In the genomic region with DNA sequence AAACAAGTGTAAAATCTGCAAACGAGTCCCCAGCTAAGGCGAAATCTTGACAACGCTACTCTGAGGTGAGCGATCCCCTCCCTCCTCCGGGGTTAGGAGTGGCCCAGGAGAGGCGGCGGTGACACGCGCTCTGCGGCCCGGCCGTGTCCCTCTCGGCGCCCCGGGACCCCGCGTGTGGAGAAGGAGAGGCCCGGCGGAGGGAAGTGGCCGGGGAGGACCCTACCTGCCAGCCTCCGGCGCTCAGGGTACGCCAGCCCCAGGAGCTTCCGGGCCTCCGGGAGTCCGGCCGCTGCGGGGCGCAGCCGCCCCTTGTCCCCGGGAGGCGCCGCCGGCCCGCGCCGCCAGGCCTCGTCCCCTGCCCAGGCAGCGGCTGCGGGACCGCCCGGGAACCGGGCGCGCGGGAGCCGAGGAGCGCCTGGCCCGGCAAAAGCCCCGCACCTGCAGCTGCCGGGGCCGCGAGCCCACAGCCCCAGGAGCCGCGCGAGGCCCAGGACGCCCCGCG, we compare ENCODE assay signal across 7 cellular contexts. TPM values are rescaled to one million over a fixed set of nuclear protein-coding genes. Genes with fewer than 3 reads are reported as not detected.
DNase-seq lines count a peak whose midpoint lies in the region; ATAC-seq, FAIRE-seq and TF ChIP-seq lines count a peak whose summit lies in the region.

No MANE protein-coding gene starts in this region.

- TF ChIP-seq CTCF in LNCaP clone FGC (IDR thresholded peaks at IDR 0.05; ENCODE audit: control insufficient read depth, extremely low read depth, insufficient read depth) (peak; percentile 39), endodermal cell (conservative IDR thresholded peaks at IDR 0.05) (no peak), mesothelial cell of epicardium (IDR thresholded peaks at IDR 0.05; ENCODE audit: unreplicated experiment) (no peak)
- TF ChIP-seq CTCF in activated CD8-positive, alpha-beta T cell treated with anti-CD3 and anti-CD28 coated beads for 36 hours (IDR thresholded peaks at IDR 0.05) = no peak

- H3K9me3 ChIP-seq in endodermal cell (ENCODE audit: control insufficient read depth, low read length) = no peaks in the 10 kb centered on the region

- no peak overlapping the region for H3K27ac ChIP-seq in endodermal cell (ENCODE audit: low read depth, low read length)

- peak overlapping the region; percentile 49 for H3K9ac ChIP-seq in endodermal cell (ENCODE audit: extremely low read depth, low read length, poor library complexity, severe bottlenecking)

- POLR2A ChIA-PET in activated CD8-positive, alpha-beta T cell treated with anti-CD3 and anti-CD28 coated beads for 36 hours (lab: Charles Lee) = interaction anchor here (0.7 to 2.8 kb wide), 5 partner anchors 50 to 191 kb away, joined by 3 to 26 read pairs (median 5); partner anchors contain the start of genes NUP133, TAF5L and URB2

- DNase-seq in GM12892 (ENCODE audit: insufficient read length) (peak; percentile 48), H54 (ENCODE audit: insufficient read length, low spot score) (peak; percentile 43), LNCaP clone FGC (ENCODE audit: low read depth) (no peak), endodermal cell (peak; percentile 75), mesothelial cell of epicardium (ENCODE audit: low spot score in 2 of 2, unreplicated experiment in 2 of 2) (peak; percentile 35 to 63)
- peak; percentile 45 for DNase-seq in activated CD8-positive, alpha-beta T cell treated with anti-CD3 and anti-CD28 coated beads for 36 hours
- DNase-seq in stimulated activated naive CD4-positive, alpha-beta T cell treated with Interleukin-2 at 50 U/mL for 16 hours (lab: John Stamatoyannopoulos, UW) = peak; percentile 15

- peak overlapping the region; percentile 64 for H3K4me3 ChIP-seq in LNCaP clone FGC (ENCODE audit: low read depth, low read length)
- H3K4me3 ChIP-seq in endodermal cell (ENCODE audit: low read length) = peak overlapping the region; percentile 96

- H3K4me1 Mint-ChIP-seq in activated CD8-positive, alpha-beta T cell treated with anti-CD3 and anti-CD28 coated beads for 36 hours (ENCODE audit: low read depth) = peaks cover 30% of the 10 kb centered on the region
- peaks cover 25% of the 10 kb centered on the region for H3K4me1 Mint-ChIP-seq in endodermal cell
- peaks cover 26% of the 10 kb centered on the region for H3K4me1 Mint-ChIP-seq in mesothelial cell of epicardium

- no peaks in the 10 kb centered on the region for H3K36me3 ChIP-seq in endodermal cell (ENCODE audit: control insufficient read depth, insufficient read depth, low read length)

- CTCF ChIA-PET in activated CD8-positive, alpha-beta T cell treated with anti-CD3 and anti-CD28 coated beads for 36 hours (lab: Charles Lee) = interaction anchor here (0.7 to 2.2 kb wide), 15 partner anchors 10 to 300 kb away, joined by 3 to 11 read pairs (median 4); partner anchors contain the start of gene NUP133

- WGBS in endodermal cell (ENCODE audit: insufficient coverage in 1 of 2, insufficient read length in 1 of 2), 2 experiments = 0% methylated on average over 7 to 59 of the region's 59 CpGs

- peak overlapping the region; percentile 90 for H3K4me3 Mint-ChIP-seq in activated CD8-positive, alpha-beta T cell treated with anti-CD3 and anti-CD28 coated beads for 36 hours
- peak overlapping the region; percentile 69 for H3K4me3 Mint-ChIP-seq in endodermal cell
- H3K4me3 Mint-ChIP-seq in mesothelial cell of epicardium = peak overlapping the region; percentile 75

- ATAC-seq in activated CD8-positive, alpha-beta T cell treated with anti-CD3 and anti-CD28 coated beads for 36 hours = peak; percentile 6

- no peaks in the 10 kb centered on the region for H3K27me3 ChIP-seq in endodermal cell (ENCODE audit: control insufficient read depth, insufficient read depth, low read length, poor library complexity, severe bottlenecking)

- peaks cover 4% of the 10 kb centered on the region for H3K4me1 ChIP-seq in endodermal cell (ENCODE audit: control insufficient read depth, insufficient read depth, low read length)

- FAIRE-seq in GM12892 (lab: Jason Lieb, UNC) = no peak
- FAIRE-seq in H54 (lab: Jason Lieb, UNC) = no peak

- peaks cover 13% of the 10 kb centered on the region for H3K36me3 Mint-ChIP-seq in activated CD8-positive, alpha-beta T cell treated with anti-CD3 and anti-CD28 coated beads for 36 hours (ENCODE audit: low read depth)
- H3K36me3 Mint-ChIP-seq in endodermal cell (ENCODE audit: low read depth) (no peaks in the 10 kb centered on the region), mesothelial cell of epicardium (no peaks in the 10 kb centered on the region)

- no peaks in the 10 kb centered on the region for H3K9me3 Mint-ChIP-seq in activated CD8-positive, alpha-beta T cell treated with anti-CD3 and anti-CD28 coated beads for 36 hours
- no peaks in the 10 kb centered on the region for H3K9me3 Mint-ChIP-seq in endodermal cell
- no peaks in the 10 kb centered on the region for H3K9me3 Mint-ChIP-seq in mesothelial cell of epicardium

- peak overlapping the region; percentile 92 for H3K27ac Mint-ChIP-seq in activated CD8-positive, alpha-beta T cell treated with anti-CD3 and anti-CD28 coated beads for 36 hours
- peak overlapping the region; percentile 70 for H3K27ac Mint-ChIP-seq in endodermal cell
- peak overlapping the region; percentile 54 for H3K27ac Mint-ChIP-seq in mesothelial cell of epicardium

- intact Hi-C loops in activated CD8-positive, alpha-beta T cell treated with anti-CD3 and anti-CD28 coated beads for 36 hours (cut with micrococcal nuclease) = loop anchor here (2.0 to 10.0 kb wide), 2 partner anchors 15 to 67 kb away; partner anchors contain the start of genes TAF5L and URB2

- TF ChIP-seq POLR2A in GM12892 (IDR thresholded peaks at IDR 0.05; ENCODE audit: low read depth, low read length) (no peak), H54 (IDR thresholded peaks at IDR 0.05; ENCODE audit: low read depth, low read length) (peak; percentile 35; the same call in 1 of the 2 replicates)

- H3K27me3 Mint-ChIP-seq in activated CD8-positive, alpha-beta T cell treated with anti-CD3 and anti-CD28 coated beads for 36 hours = no peaks in the 10 kb centered on the region
- no peaks in the 10 kb centered on the region for H3K27me3 Mint-ChIP-seq in endodermal cell (ENCODE audit: insufficient read depth)
- H3K27me3 Mint-ChIP-seq in mesothelial cell of epicardium (ENCODE audit: low read depth) = no peaks in the 10 kb centered on the region

RNA-seq across cellular contexts. Expression of gene ABCB10, which starts 0.5 kb away (rescaled TPM):
- 21.9 TPM for polyA plus RNA-seq in GM12892 (2012; ENCODE audit: missing spikeins)
- total RNA-seq in activated CD8-positive, alpha-beta T cell treated with anti-CD3 and anti-CD28 coated beads for 36 hours = 10 to 100 TPM; 30.7 to 32.1 TPM
- total RNA-seq in endodermal cell (10 to 100 TPM; 14.6 to 18.1 TPM), mesothelial cell of epicardium (14.6 to 16.7 TPM (median 16.4 TPM) in 3 replicates)
- 8.7 TPM for polyA plus RNA-seq in endodermal cell (2013, experiment 1 of 2)
- 8.5 TPM for polyA plus RNA-seq in endodermal cell (2013, experiment 2 of 2)

RNA-seq across cellular contexts. Expression of gene NUP133, which starts 49.8 kb away (rescaled TPM):
- polyA plus RNA-seq in GM12892 (2012; ENCODE audit: missing spikeins) = 18.1 TPM
- 10 to 100 TPM; 58.9 to 59.7 TPM for total RNA-seq in activated CD8-positive, alpha-beta T cell treated with anti-CD3 and anti-CD28 coated beads for 36 hours
- total RNA-seq in endodermal cell = 10 to 100 TPM; 67.8 to 68.4 TPM
- polyA plus RNA-seq in endodermal cell (2013, experiment 1 of 2) = 47.6 TPM
- polyA plus RNA-seq in endodermal cell (2013, experiment 2 of 2) = 45.9 TPM
- 50.9 to 51.8 TPM (median 51.7 TPM) in 3 replicates for total RNA-seq in mesothelial cell of epicardium
